In the genomic region with DNA sequence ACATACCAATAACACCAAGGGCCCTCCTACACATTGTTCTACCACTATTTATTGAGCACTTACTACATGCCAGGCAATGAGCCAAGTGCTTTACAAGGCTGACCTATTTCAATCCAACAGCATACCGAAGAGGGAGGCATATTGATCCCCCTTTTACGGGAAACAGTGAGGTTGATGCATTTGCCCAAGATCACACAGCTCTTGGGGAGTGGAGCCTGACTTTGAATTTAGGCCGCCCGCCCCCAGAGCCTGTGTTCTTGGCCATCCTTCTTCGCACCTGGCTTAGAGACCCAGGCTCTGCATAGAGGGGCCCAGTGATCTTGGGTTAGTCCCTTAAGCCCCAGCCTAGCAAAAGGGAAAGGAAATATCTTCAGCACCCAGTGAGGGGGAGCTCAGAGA, we compare ENCODE assay signal across 10 cellular contexts.
DNase-seq lines count a peak whose midpoint lies in the region; ATAC-seq and TF ChIP-seq lines count a peak whose summit lies in the region.
"Had no signal": no experiment of that assay in that cellular context is flagged by ENCODE, and none has a peak within 500 bp of the region (broad histone marks: within the 10 kb centered on the region; RNA-seq: fewer than 3 reads in every experiment).

No MANE protein-coding gene starts in this region.

- H3K36me3 Mint-ChIP-seq in effector memory CD8-positive, alpha-beta T cell (ENCODE audit: insufficient read depth), result no peaks in the 10 kb centered on the region

- peak; percentile 42 for DNase-seq in A673 (ENCODE audit: low spot score)
- DNase-seq in effector memory CD8-positive, alpha-beta T cell, result no peak
- DNase-seq in NK-92 treated with Interleukin-12 subunit alpha and Interleukin-12 subunit beta, amount 100 ng/mL, for 24 hours (lab: John Stamatoyannopoulos, UW), result no peak
- no peak for DNase-seq in mesenteric fat pad (ENCODE audit: low spot score)
- DNase-seq in KG1 (lab: John Stamatoyannopoulos, UW), result no peak
- DNase-seq in HEK293T (ENCODE audit: extremely low spot score), result no peak
- DNase-seq: NCI-H1417 treated with DMSO at 0.1 percent for 48 hours had no signal

- no peaks in the 10 kb centered on the region for H3K9me2 ChIP-seq in neural cell (ENCODE audit: insufficient read depth, low read length)

- H3K4me3 ChIP-seq in A673 (ENCODE audit: low read depth, low read length, poor library complexity, severe bottlenecking) (peak overlapping the region; percentile 36), KMS-11 (IDR thresholded peaks at IDR 0.05; ENCODE audit: insufficient read depth, low read depth, low read length) (no peak overlapping the region), neural cell (ENCODE audit: low read length) (peak overlapping the region; percentile 53)

- TF ChIP-seq CTCF in A673 (conservative IDR thresholded peaks at IDR 0.05; ENCODE audit: low read depth, low read length), result no peak
- no peak for TF ChIP-seq CTCF in KMS-11 (conservative IDR thresholded peaks at IDR 0.05; ENCODE audit: low read depth, low read length)
- no peak for TF ChIP-seq CTCF in neural cell (IDR thresholded peaks at IDR 0.05; ENCODE audit: poor library complexity, severe bottlenecking)

- BruUV-seq in A673 (replicated peaks; lab: Mats Ljungman, UMichigan), result no TSS peak

- peak overlapping the region; percentile 76 to 87 for H3K4me3 Mint-ChIP-seq in effector memory CD8-positive, alpha-beta T cell

- peak; percentile 8 for ATAC-seq in effector memory CD8-positive, alpha-beta T cell (replicated peaks)

- H2AFZ ChIP-seq in KMS-11 (ENCODE audit: low read depth), result peak overlapping the region; percentile 73; the same call in 1 of the 2 replicates
- H2AFZ ChIP-seq in neural cell (ENCODE audit: low read depth, low read length), result no peak overlapping the region

- TF ChIP-seq RAD21 in neural cell (conservative IDR thresholded peaks at IDR 0.05), result no peak

- H3K36me3 ChIP-seq in A673 (ENCODE audit: insufficient read depth, low read length, poor library complexity, severe bottlenecking) (no peaks in the 10 kb centered on the region), KMS-11 (ENCODE audit: insufficient read depth) (no peaks in the 10 kb centered on the region), neural cell (ENCODE audit: insufficient read depth, low read length) (no peaks in the 10 kb centered on the region)

- peak overlapping the region in 1 of 2 donors; percentile 39 for H3K27ac Mint-ChIP-seq in effector memory CD8-positive, alpha-beta T cell
- H3K27ac Mint-ChIP-seq: activated CD4-positive, alpha-beta T cell treated with anti-CD3 and anti-CD28 coated beads for 36 hours had no signal

- peaks cover 3 to 5% of the 10 kb centered on the region in 2 donors for H3K4me1 Mint-ChIP-seq in effector memory CD8-positive, alpha-beta T cell (ENCODE audit: low read depth in 2 of 2)

- H3K4me1 ChIP-seq in A673 (ENCODE audit: insufficient read depth, low read length, poor library complexity, severe bottlenecking), result peaks cover 44% of the 10 kb centered on the region
- H3K4me1 ChIP-seq in KMS-11 (ENCODE audit: low read depth, poor library complexity, severe bottlenecking), result peaks cover 40% of the 10 kb centered on the region

- CTCF ChIA-PET in A673 (lab: Charles Lee), result interaction anchor here (0.7 kb wide), 1 partner anchor 16 kb away, joined by 3 read pairs; no protein-coding TSS in a partner anchor
- CTCF ChIA-PET in HEK293T (lab: Yijun Ruan, JAX), result no interaction called here

- H3F3A ChIP-seq in neural cell (ENCODE audit: insufficient read depth, low read length, poor library complexity, severe bottlenecking), result no peaks in the 10 kb centered on the region

- H3K27ac ChIP-seq in A673 (ENCODE audit: low read depth, low read length, poor library complexity, severe bottlenecking), result peak overlapping the region; percentile 85
- peak overlapping the region; percentile 44 for H3K27ac ChIP-seq in KMS-11
- peak overlapping the region; percentile 63 for H3K27ac ChIP-seq in neural cell (ENCODE audit: low read length)

- POLR2A ChIA-PET in A673 (lab: Charles Lee; ENCODE audit: low non-redundant PET), result no interaction called here
- POLR2A ChIA-PET in HEK293T (lab: Yijun Ruan, JAX), result interaction anchor here (1.9 to 3.0 kb wide), 2 partner anchors 14 to 158 kb away, joined by 6 to 14 read pairs; a partner anchor contains a TSS

- peaks cover 0 to 4% of the 10 kb centered on the region in 2 donors for H3K9me3 Mint-ChIP-seq in effector memory CD8-positive, alpha-beta T cell

- H3K9me3 ChIP-seq in A673 (ENCODE audit: low read depth, low read length, poor library complexity, severe bottlenecking), result no peaks in the 10 kb centered on the region
- H3K9me3 ChIP-seq in neural cell (ENCODE audit: low read length), result no peaks in the 10 kb centered on the region

- peaks cover 9 to 10% of the 10 kb centered on the region in 2 donors for H3K27me3 Mint-ChIP-seq in effector memory CD8-positive, alpha-beta T cell

- no peak for TF ChIP-seq EP300 in neural cell (conservative IDR thresholded peaks at IDR 0.05; ENCODE audit: poor library complexity, severe bottlenecking)

- H3K4me2 ChIP-seq in KMS-11 (peak overlapping the region; percentile 57; the same call in 1 of the 2 replicates), neural cell (ENCODE audit: low read length) (no peak overlapping the region)

- H3K79me2 ChIP-seq in KMS-11 (ENCODE audit: insufficient read depth, low read depth) (no peaks in the 10 kb centered on the region), neural cell (replicated peaks; ENCODE audit: insufficient read depth, low read length) (no peaks in the 10 kb centered on the region)

- H3K27me3 ChIP-seq in A673 (replicated peaks; ENCODE audit: insufficient read depth, low read depth, low read length, poor library complexity) (no peaks in the 10 kb centered on the region), KMS-11 (ENCODE audit: insufficient read depth, low read depth) (no peaks in the 10 kb centered on the region), neural cell (ENCODE audit: insufficient read depth, low read depth, low read length) (no peaks in the 10 kb centered on the region)

- peak overlapping the region; percentile 43; the same call in 1 of the 2 replicates for H3K9ac ChIP-seq in KMS-11
- H3K9ac ChIP-seq in neural cell (ENCODE audit: low read length), result peak overlapping the region; percentile 55

- H4K20me1 ChIP-seq in KMS-11 (ENCODE audit: insufficient read depth), result no peaks in the 10 kb centered on the region
- no peaks in the 10 kb centered on the region for H4K20me1 ChIP-seq in neural cell (ENCODE audit: insufficient read depth)

- intact Hi-C loops in A673 (cut with micrococcal nuclease; ENCODE audit: unreplicated experiment), result loop anchor here (5.0 to 10.0 kb wide), 2 partner anchors 146 to 191 kb away; no protein-coding TSS in a partner anchor

TF ChIP-seq in neural cell, 6 proteins besides CTCF, POLR2A, EP300 and RAD21 (continues in another document):
- TF ChIP-seq POLR2AphosphoS5 (IDR thresholded peaks at IDR 0.05), result no peak
- no peak for TF ChIP-seq EZH2 (IDR thresholded peaks at IDR 0.05; ENCODE audit: borderline replicate concordance, insufficient read depth, low read length, poor library complexity, severe bottlenecking)
- no peak for TF ChIP-seq TAF1 (IDR thresholded peaks at IDR 0.05; ENCODE audit: low read depth)

TF ChIP-seq in HEK293T, 16 proteins besides CTCF, POLR2A, EP300 and RAD21:
- TF ChIP-seq SP1 (IDR thresholded peaks at IDR 0.05) (no peak), HDGF (IDR thresholded peaks at IDR 0.05; ENCODE audit: borderline replicate concordance) (no peak), SUZ12 (IDR thresholded peaks at IDR 0.05) (no peak), L3MBTL2 (conservative IDR thresholded peaks at IDR 0.05) (no peak), BHLHE40 (IDR thresholded peaks at IDR 0.05; ENCODE audit: borderline replicate concordance) (no peak), FOXM1 (IDR thresholded peaks at IDR 0.05; ENCODE audit: borderline replicate concordance) (no peak), CTBP1 (IDR thresholded peaks at IDR 0.05; ENCODE audit: borderline replicate concordance) (no peak), LEF1 (IDR thresholded peaks at IDR 0.05; ENCODE audit: borderline replicate concordance) (no peak), ELF4 (IDR thresholded peaks at IDR 0.05) (no peak), TARDBP (IDR thresholded peaks at IDR 0.05) (no peak), ARNT (IDR thresholded peaks at IDR 0.05) (no peak), ZNF384 (IDR thresholded peaks at IDR 0.05) (no peak)
- TF ChIP-seq, protein P1, sequence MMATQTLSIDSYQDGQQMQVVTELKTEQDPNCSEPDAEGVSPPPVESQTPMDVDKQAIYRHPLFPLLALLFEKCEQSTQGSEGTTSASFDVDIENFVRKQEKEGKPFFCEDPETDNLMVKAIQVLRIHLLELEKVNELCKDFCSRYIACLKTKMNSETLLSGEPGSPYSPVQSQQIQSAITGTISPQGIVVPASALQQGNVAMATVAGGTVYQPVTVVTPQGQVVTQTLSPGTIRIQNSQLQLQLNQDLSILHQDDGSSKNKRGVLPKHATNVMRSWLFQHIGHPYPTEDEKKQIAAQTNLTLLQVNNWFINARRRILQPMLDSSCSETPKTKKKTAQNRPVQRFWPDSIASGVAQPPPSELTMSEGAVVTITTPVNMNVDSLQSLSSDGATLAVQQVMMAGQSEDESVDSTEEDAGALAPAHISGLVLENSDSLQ (IDR thresholded peaks at IDR 0.05), result no peak
